ENCODE assay signal across 25 cellular contexts in genomic region chr15:27725733-27726132, GRCh38.
"Had no signal": no experiment of that assay in that cellular context is flagged by ENCODE, and none has a peak within 500 bp of the region (broad histone marks: within the 10 kb centered on the region; RNA-seq: fewer than 3 reads in every experiment).

No MANE protein-coding gene starts in this region.

- H3K27me3 Mint-ChIP-seq: activated CD8-positive, alpha-beta memory T cell treated with anti-CD3 and anti-CD28 coated beads, Interleukin-2, amount 10 ng/mL, durations not matched to agents 7 days and 5 days; activated naive CD4-positive, alpha-beta T cell treated with anti-CD3 and anti-CD28 coated beads, Interleukin-2, amount 50 U/mL, for 24 hours; activated T-cell treated with anti-CD3 and anti-CD28 coated beads, Interleukin-2, amount 50 U/mL, for 24 hours had no signal

- H3K9me3 Mint-ChIP-seq: activated naive CD4-positive, alpha-beta T cell treated with anti-CD3 and anti-CD28 coated beads, Interleukin-2, amount 50 U/mL, for 24 hours had no signal

- H3K27ac Mint-ChIP-seq: activated CD8-positive, alpha-beta memory T cell treated with anti-CD3 and anti-CD28 coated beads, Interleukin-2, amount 10 ng/mL, durations not matched to agents 7 days and 5 days; activated CD8-positive, alpha-beta T cell treated with anti-CD3 and anti-CD28 coated beads, Interleukin-2, amount 10 ng/mL, durations not matched to agents 7 days and 5 days; activated naive CD4-positive, alpha-beta T cell treated with anti-CD3 and anti-CD28 coated beads, Interleukin-2, amount 50 U/mL, for 24 hours; activated T-cell treated with anti-CD3 and anti-CD28 coated beads, Interleukin-2, amount 50 U/mL, for 24 hours; activated T-helper 1 cell treated with anti-CD3 and anti-CD28 coated beads, Interleukin-12 subunit alpha, Interleukin-12 subunit beta, Interleukin-2, Interleukin-4 antibody, amounts not matched to agents 30 ng/mL and 10 ng/mL and 1 ng/mL, durations not matched to agents 14 hours and 24 hours and 36 hours had no signal

- H3K4me3 ChIP-seq: breast epithelium, coronary artery, SJCRH30 had no signal

- DNase-seq: activated CD4-positive, alpha-beta T cell treated with anti-CD3 and anti-CD28 coated beads for 4 hours; activated CD4-positive, alpha-beta T cell treated with anti-CD3 and anti-CD28 coated beads, Interleukin-2, amount 50 U/mL, for 4 hours; activated CD8-positive, alpha-beta memory T cell treated with anti-CD3 and anti-CD28 coated beads, Interleukin-2, amount 10 ng/mL, durations not matched to agents 7 days and 5 days; activated CD8-positive, alpha-beta T cell treated with anti-CD3 and anti-CD28 coated beads, Interleukin-2, amount 10 ng/mL, durations not matched to agents 7 days and 5 days; activated effector memory CD4-positive, alpha-beta T cell treated with Interleukin-2 at 50 U/mL for 16 hours; activated naive CD4-positive, alpha-beta T cell; activated T-cell treated with anti-CD3 and anti-CD28 coated beads, Interleukin-2, amount 50 U/mL, for 24 hours; aorta; caudate nucleus; MM.1S; NCI-H1417; NCI-H2081 treated with DMSO at 0.1 percent for 48 hours; NCI-H226; NCI-H748 treated with DMSO at 0.1 percent for 48 hours; OCI-M1; Right ventricle myocardium superior; SJCRH30; SK-N-SH had no signal

- H3K27me3 ChIP-seq: SJCRH30 had no signal

- H3K4me3 Mint-ChIP-seq: activated CD8-positive, alpha-beta memory T cell treated with anti-CD3 and anti-CD28 coated beads, Interleukin-2, amount 10 ng/mL, durations not matched to agents 7 days and 5 days; activated CD8-positive, alpha-beta T cell treated with anti-CD3 and anti-CD28 coated beads, Interleukin-2, amount 10 ng/mL, durations not matched to agents 7 days and 5 days; activated naive CD4-positive, alpha-beta T cell treated with anti-CD3 and anti-CD28 coated beads, Interleukin-2, amount 50 U/mL, for 24 hours; activated T-cell treated with anti-CD3 and anti-CD28 coated beads, Interleukin-2, amount 50 U/mL, for 24 hours; activated T-helper 1 cell treated with anti-CD3 and anti-CD28 coated beads, Interleukin-12 subunit alpha, Interleukin-12 subunit beta, Interleukin-2, Interleukin-4 antibody, amounts not matched to agents 30 ng/mL and 10 ng/mL and 1 ng/mL, durations not matched to agents 14 hours and 24 hours and 36 hours had no signal

- H3K36me3 ChIP-seq: breast epithelium, SJCRH30 had no signal

- H3K4me1 Mint-ChIP-seq: activated CD8-positive, alpha-beta memory T cell treated with anti-CD3 and anti-CD28 coated beads, Interleukin-2, amount 10 ng/mL, durations not matched to agents 7 days and 5 days; activated naive CD4-positive, alpha-beta T cell treated with anti-CD3 and anti-CD28 coated beads, Interleukin-2, amount 50 U/mL, for 24 hours had no signal

- H3K9me3 ChIP-seq: breast epithelium, SJCRH30, SK-N-SH had no signal

- ATAC-seq: activated CD4-positive, CD25-positive, alpha-beta regulatory T cell treated with anti-CD3 and anti-CD28 coated beads, Interleukin-2, amount 50 U/mL, for 24 hours; activated CD8-positive, alpha-beta memory T cell treated with anti-CD3 and anti-CD28 coated beads, Interleukin-2, amount 10 ng/mL, durations not matched to agents 7 days and 5 days; activated CD8-positive, alpha-beta T cell treated with anti-CD3 and anti-CD28 coated beads, Interleukin-2, amount 10 ng/mL, durations not matched to agents 7 days and 5 days; Panc1 had no signal

- H3K27ac ChIP-seq: breast epithelium, coronary artery, RWPE1, SJCRH30 had no signal

- H3K4me1 ChIP-seq: breast epithelium, SJCRH30 had no signal

- H3K36me3 Mint-ChIP-seq: activated CD8-positive, alpha-beta memory T cell treated with anti-CD3 and anti-CD28 coated beads, Interleukin-2, amount 10 ng/mL, durations not matched to agents 7 days and 5 days; activated naive CD4-positive, alpha-beta T cell treated with anti-CD3 and anti-CD28 coated beads, Interleukin-2, amount 50 U/mL, for 24 hours had no signal
